ENCODE assay signal across 12 cellular contexts in genomic region chr17:41582061-41582968, GRCh38. TPM values are rescaled to one million over a fixed set of nuclear protein-coding genes. Genes with fewer than 3 reads are reported as not detected.
DNase-seq lines count a peak whose midpoint lies in the region; ATAC-seq, FAIRE-seq and TF ChIP-seq lines count a peak whose summit lies in the region.
"Not testable (repeated sequence)": the region's sequence is repeated elsewhere in the genome, so short reads cannot be mapped to it uniquely, and the experiment has no call there.
"Had no signal": no experiment of that assay in that cellular context is flagged by ENCODE, and none has a peak within 500 bp of the region (broad histone marks: within the 10 kb centered on the region; RNA-seq: fewer than 3 reads in every experiment).

No MANE protein-coding gene starts in this region.

- peak overlapping the region; percentile 77 for H3K9ac ChIP-seq in keratinocyte (ENCODE audit: control insufficient read depth, extremely low read depth, insufficient read depth, low read length)

- H2AFZ ChIP-seq in keratinocyte (ENCODE audit: control insufficient read depth, low read length) = not testable (repeated sequence)

- not testable (repeated sequence) for DNase-seq in RWPE2 (ENCODE audit: low spot score); vagina (ENCODE audit: extremely low spot score in 2 of 2)
- DNase-seq in breast epithelium (ENCODE audit: low spot score in 2 of 2) = peak in 1 of 2 donors; percentile 28
- peak; percentile 82 for DNase-seq in epithelial cell of esophagus (ENCODE audit: low read depth)
- peak; percentile 56 for DNase-seq in keratinocyte (ENCODE audit: low read depth, low spot score)
- DNase-seq in posterior vena cava (ENCODE audit: low spot score) = peak; percentile 57

- TF ChIP-seq RAD21 in Ishikawa (IDR thresholded peaks at IDR 0.05; ENCODE audit: low read depth) = not testable (repeated sequence)

- not testable (repeated sequence) for ATAC-seq in RWPE2 (ENCODE audit: low read depth)

- not testable (repeated sequence) for TF ChIP-seq CTCF in RWPE2 (IDR thresholded peaks at IDR 0.05; ENCODE audit: poor library complexity, severe bottlenecking); breast epithelium (IDR thresholded peaks at IDR 0.05); epithelial cell of esophagus (IDR thresholded peaks at IDR 0.05; ENCODE audit: insufficient read depth, low read depth, low read length, missing control alignments); keratinocyte (optimal IDR thresholded peaks at IDR 0.05 in 1 of 3, IDR thresholded peaks at IDR 0.05 in 1 of 3, conservative IDR thresholded peaks at IDR 0.05 in 1 of 3; ENCODE audit: extremely low read depth in 1 of 3, insufficient read depth in 2 of 3, low read length in 3 of 3); vagina (IDR thresholded peaks at IDR 0.05)

- peaks cover 21% of the 10 kb centered on the region for H3K79me2 ChIP-seq in keratinocyte (ENCODE audit: control insufficient read depth, insufficient read depth, low read length)

- H3K4me1 ChIP-seq in RWPE2 (ENCODE audit: insufficient read depth, poor library complexity, severe bottlenecking) (peaks cover 19% of the 10 kb centered on the region), keratinocyte (ENCODE audit: control insufficient read depth, extremely low read depth, insufficient read depth, low read length) (peaks cover 51% of the 10 kb centered on the region), vagina (peaks cover 25% of the 10 kb centered on the region)
- H3K4me1 ChIP-seq in breast epithelium = not testable (repeated sequence)

- not testable (repeated sequence) for H3K27me3 ChIP-seq in RWPE2 (ENCODE audit: insufficient read depth, poor library complexity, severe bottlenecking); breast epithelium; keratinocyte (ENCODE audit: control insufficient read depth, extremely low read depth, insufficient read depth, low read length); vagina

- dilution Hi-C loops in keratinocyte (cut with MboI; ENCODE audit: extremely low pct_ligation_motif_present, low sequenced_read_pairs) = not testable (repeated sequence)

- H3K9me3 ChIP-seq in RWPE2 (ENCODE audit: severe bottlenecking); breast epithelium; keratinocyte (ENCODE audit: control insufficient read depth, low read depth, low read length); vagina: not testable (repeated sequence)

- H3K36me3 ChIP-seq in RWPE2 (ENCODE audit: low read depth) (peaks cover 46% of the 10 kb centered on the region), keratinocyte (ENCODE audit: control insufficient read depth in 2 of 2, extremely low read depth in 1 of 2, insufficient read depth in 2 of 2, low read length in 2 of 2) (peaks cover 14 to 32% of the 10 kb centered on the region in 2 experiments)
- not testable (repeated sequence) for H3K36me3 ChIP-seq in breast epithelium, vagina

- H3K27ac ChIP-seq in RWPE2 (ENCODE audit: poor library complexity, severe bottlenecking) (peak overlapping the region; percentile 95), breast epithelium (peak overlapping the region; percentile 86 to 90), keratinocyte (ENCODE audit: control insufficient read depth, insufficient read depth, low read length) (peak overlapping the region; percentile 97), vagina (peak overlapping the region; percentile 56)

- H3K4me2 ChIP-seq in keratinocyte (ENCODE audit: control insufficient read depth, extremely low read depth, insufficient read depth, low read depth, low read length) = peak overlapping the region; percentile 40

- TF ChIP-seq EP300 in Ishikawa (IDR thresholded peaks at IDR 0.05; ENCODE audit: borderline replicate concordance) = not testable (repeated sequence)

- intact Hi-C loops in breast epithelium (cut with DNase I; ENCODE audit: low total_unique reads); posterior vena cava (cut with DNase I); vagina (cut with DNase I): not testable (repeated sequence)

- H3K9me1 ChIP-seq in keratinocyte (ENCODE audit: control insufficient read depth, extremely low read depth, insufficient read depth, low read length) = not testable (repeated sequence)

- FAIRE-seq in keratinocyte (lab: Jason Lieb, UNC) = peak; percentile 61

- not testable (repeated sequence) for TF ChIP-seq POLR2A in breast epithelium (IDR thresholded peaks at IDR 0.05); vagina (IDR thresholded peaks at IDR 0.05)

- H4K20me1 ChIP-seq in keratinocyte (ENCODE audit: control insufficient read depth, extremely low read depth, insufficient read depth, low read length) = peaks cover 31% of the 10 kb centered on the region

- not testable (repeated sequence) for H3K4me3 ChIP-seq in RWPE2 (ENCODE audit: severe bottlenecking); epithelial cell of esophagus (ENCODE audit: low read length)
- H3K4me3 ChIP-seq in breast epithelium = peak overlapping the region in 2 of 3 donors; percentile 40 to 52
- peak overlapping the region in 1 of 3 experiments; percentile 25 for H3K4me3 ChIP-seq in keratinocyte (ENCODE audit: control insufficient read depth in 2 of 3, extremely low read depth in 1 of 3, insufficient read depth in 2 of 3, low read depth in 1 of 3, low read length in 3 of 3)
- H3K4me3 ChIP-seq in vagina = peak overlapping the region in 1 of 2 donors; percentile 38

RNA-seq across cellular contexts. Expression of gene KRT14, which starts 4.4 kb away (rescaled TPM):
- total RNA-seq in breast epithelium = 100 to 1,000 TPM in 2 of 3 donors, under 1 TPM in 1; 0.80 to 692 (median 388) TPM
- 26,041 to 32,523 TPM (median 29,603 TPM) in 3 replicates for polyA plus RNA-seq in keratinocyte
- 31,901 TPM for polyA plus RNA-seq in keratinocyte (2011; ENCODE audit: low read depth)
- polyA plus RNA-seq in keratinocyte (2011; cell fraction: cytosol; rRNA removed) = 21,475 and 38,030 TPM in 2 replicates
- polyA plus RNA-seq in keratinocyte (2011; cell fraction: nucleus; rRNA removed) = 27,919 and 28,945 TPM in 2 replicates
- 14,568 and 23,086 TPM in 2 replicates for polyA plus RNA-seq in keratinocyte (2012; ENCODE audit: low replicate concordance)
- 19,979 to 26,270 TPM (median 20,630 TPM) in 3 replicates for polyA minus RNA-seq in keratinocyte
- polyA minus RNA-seq in keratinocyte (2011; cell fraction: cytosol; rRNA and poly(A)+ RNA removed) = 27,275 TPM
- 10,810 and 12,637 TPM in 2 replicates for polyA minus RNA-seq in keratinocyte (2011; cell fraction: nucleus; rRNA and poly(A)+ RNA removed)
- 1 to 10 TPM; 1.3 to 2.0 TPM for total RNA-seq in posterior vena cava
- 1,546 TPM for total RNA-seq in vagina
- total RNA-seq: Caco-2; CD4-positive, alpha-beta T cell; H1; H9 had no signal

RNA-seq across cellular contexts. Expression of gene KRT9, which starts 10.5 kb away (rescaled TPM):
- total RNA-seq in breast epithelium = under 1 TPM in 1 of 3 donors, not detected in 2; 0.44 TPM
- polyA plus RNA-seq in keratinocyte = 0.85 to 1.6 TPM (median 1.5 TPM) in 3 replicates
- 1.0 TPM for polyA plus RNA-seq in keratinocyte (2011; ENCODE audit: low read depth)
- polyA plus RNA-seq in keratinocyte (2011; cell fraction: cytosol; rRNA removed) = 1.4 and 1.7 TPM in 2 replicates
- polyA plus RNA-seq in keratinocyte (2011; cell fraction: nucleus; rRNA removed) = 1.5 and 2.1 TPM in 2 replicates
- 1.6 TPM in 2 replicates for polyA plus RNA-seq in keratinocyte (2012; ENCODE audit: low replicate concordance)
- polyA minus RNA-seq in keratinocyte = 0.10 to 0.74 TPM (median 0.43 TPM) in 3 replicates
- not detected for polyA minus RNA-seq in keratinocyte (2011; cell fraction: cytosol; rRNA and poly(A)+ RNA removed)
- polyA minus RNA-seq in keratinocyte (2011; cell fraction: nucleus; rRNA and poly(A)+ RNA removed) = 0.32 and 0.93 TPM in 2 replicates
- total RNA-seq in posterior vena cava = not detected
- total RNA-seq in vagina = not detected
- total RNA-seq: Caco-2; CD4-positive, alpha-beta T cell; H1; H9 had no signal
- polyA plus RNA-seq: BJ, H1 had no signal

RNA-seq across cellular contexts. Expression of gene KRT16, which starts 30.3 kb away (rescaled TPM):
- total RNA-seq in breast epithelium (100 to 1,000 TPM in 1 of 3 donors, 10 to 100 TPM in 1, 1 to 10 TPM in 1; 2.6 to 100 (median 51.8) TPM), posterior vena cava (not detected), vagina (872 TPM)
- polyA plus RNA-seq in keratinocyte = 1,163 to 4,746 TPM (median 1,851 TPM) in 3 replicates
- polyA plus RNA-seq in keratinocyte (2011; ENCODE audit: low read depth) = 20,474 TPM
- 1,428 and 3,010 TPM in 2 replicates for polyA plus RNA-seq in keratinocyte (2011; cell fraction: cytosol; rRNA removed)
- polyA plus RNA-seq in keratinocyte (2011; cell fraction: nucleus; rRNA removed) = 2,522 and 2,889 TPM in 2 replicates
- polyA plus RNA-seq in keratinocyte (2012; ENCODE audit: low replicate concordance) = 1,329 and 6,837 TPM in 2 replicates
- 1,159 to 3,059 TPM (median 1,751 TPM) in 3 replicates for polyA minus RNA-seq in keratinocyte
- 3,006 TPM for polyA minus RNA-seq in keratinocyte (2011; cell fraction: cytosol; rRNA and poly(A)+ RNA removed)
- 1,076 and 1,184 TPM in 2 replicates for polyA minus RNA-seq in keratinocyte (2011; cell fraction: nucleus; rRNA and poly(A)+ RNA removed)
- total RNA-seq: Caco-2; CD4-positive, alpha-beta T cell; H1; H9 had no signal
- polyA plus RNA-seq: H1 had no signal

RNA-seq across cellular contexts. Expression of gene KRT17, which starts 42.1 kb away (rescaled TPM):
- total RNA-seq in breast epithelium (1,000 to 10,000 TPM in 2 of 3 donors, 1 to 10 TPM in 1; 1.9 to 1,676 (median 1,373) TPM), posterior vena cava (1 to 10 TPM; 2.8 to 5.1 TPM), vagina (165 TPM)
- polyA plus RNA-seq in keratinocyte = 6,440 to 12,579 TPM (median 8,666 TPM) in 3 replicates
- polyA plus RNA-seq in keratinocyte (2011; ENCODE audit: low read depth) = 46,546 TPM
- polyA plus RNA-seq in keratinocyte (2011; cell fraction: cytosol; rRNA removed) = 6,491 and 12,585 TPM in 2 replicates
- 12,033 and 13,742 TPM in 2 replicates for polyA plus RNA-seq in keratinocyte (2011; cell fraction: nucleus; rRNA removed)
- polyA plus RNA-seq in keratinocyte (2012; ENCODE audit: low replicate concordance) = 5,743 and 13,877 TPM in 2 replicates
- 5,137 to 9,087 TPM (median 7,073 TPM) in 3 replicates for polyA minus RNA-seq in keratinocyte
- polyA minus RNA-seq in keratinocyte (2011; cell fraction: cytosol; rRNA and poly(A)+ RNA removed) = 14,086 TPM
- 4,848 and 5,061 TPM in 2 replicates for polyA minus RNA-seq in keratinocyte (2011; cell fraction: nucleus; rRNA and poly(A)+ RNA removed)
- total RNA-seq: CD4-positive, alpha-beta T cell had no signal

RNA-seq across cellular contexts. Expression of gene KRT19, which starts 54.2 kb away (rescaled TPM):
- total RNA-seq in breast epithelium (1,000 to 10,000 TPM in 1 of 3 donors, 100 to 1,000 TPM in 1, 1 to 10 TPM in 1; 6.7 to 1,011 (median 375) TPM), posterior vena cava (1 to 10 TPM; 1.6 to 3.6 TPM), vagina (198 TPM)
- polyA plus RNA-seq in keratinocyte = 29.7 to 60.4 TPM (median 35.5 TPM) in 3 replicates
- 8.6 TPM for polyA plus RNA-seq in keratinocyte (2011; ENCODE audit: low read depth)
- 22.7 and 31.3 TPM in 2 replicates for polyA plus RNA-seq in keratinocyte (2011; cell fraction: cytosol; rRNA removed)
- polyA plus RNA-seq in keratinocyte (2011; cell fraction: nucleus; rRNA removed) = 39.4 and 46.1 TPM in 2 replicates
- polyA plus RNA-seq in keratinocyte (2012; ENCODE audit: low replicate concordance) = 4.1 and 67.7 TPM in 2 replicates
- 27.5 to 67.0 TPM (median 34.9 TPM) in 3 replicates for polyA minus RNA-seq in keratinocyte
- 44.3 TPM for polyA minus RNA-seq in keratinocyte (2011; cell fraction: cytosol; rRNA and poly(A)+ RNA removed)
- 14.4 and 24.6 TPM in 2 replicates for polyA minus RNA-seq in keratinocyte (2011; cell fraction: nucleus; rRNA and poly(A)+ RNA removed)
- total RNA-seq: CD4-positive, alpha-beta T cell had no signal
